In the genomic region with DNA sequence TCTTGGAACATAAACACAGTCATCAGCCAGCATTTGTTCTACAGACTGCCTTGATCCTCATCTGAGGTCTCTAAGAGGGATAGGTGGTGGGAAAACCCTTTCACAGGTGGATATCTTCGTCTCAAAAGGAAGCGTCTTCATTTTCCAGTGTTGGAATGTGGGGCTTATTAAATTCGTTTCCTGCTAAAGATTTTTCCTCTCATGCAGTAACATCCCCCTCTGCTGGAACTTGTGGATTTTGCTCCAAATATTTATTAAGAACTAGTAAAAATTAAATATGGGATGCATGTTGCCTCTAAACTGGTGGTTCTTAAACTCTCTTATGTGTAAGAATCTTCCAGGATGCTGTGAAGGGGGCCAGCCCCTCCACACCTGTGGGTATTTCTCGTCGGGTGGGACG, we compare ENCODE assay signal across 8 cellular contexts. TPM values are rescaled to one million over a fixed set of nuclear protein-coding genes. Genes with fewer than 3 reads are reported as not detected.
DNase-seq lines count a peak whose midpoint lies in the region; ATAC-seq and TF ChIP-seq lines count a peak whose summit lies in the region.

No MANE protein-coding gene starts in this region.

- CTCF ChIA-PET in WTC11 (lab: Charles Lee) = interaction anchor here (1.0 kb wide), 1 partner anchor 53 kb away, joined by 7 read pairs; no protein-coding TSS in a partner anchor

- no peak overlapping the region for H3K4me3 Mint-ChIP-seq in WTC11
- H3K4me3 Mint-ChIP-seq in activated T-cell treated with anti-CD3 and anti-CD28 coated beads, Interleukin-2, amount 50 U/mL, for 24 hours = no peak overlapping the region

- peaks cover 9% of the 10 kb centered on the region for H3K9me3 Mint-ChIP-seq in WTC11
- no peaks in the 10 kb centered on the region for H3K9me3 Mint-ChIP-seq in activated T-cell treated with anti-CD3 and anti-CD28 coated beads, Interleukin-2, amount 50 U/mL, for 24 hours

- H3K27ac Mint-ChIP-seq in WTC11 = no peak overlapping the region
- H3K27ac Mint-ChIP-seq in activated T-cell treated with anti-CD3 and anti-CD28 coated beads, Interleukin-2, amount 50 U/mL, for 24 hours = no peak overlapping the region

- H3K36me3 Mint-ChIP-seq in WTC11 = no peaks in the 10 kb centered on the region; the same call in 1 of the 2 replicates
- no peaks in the 10 kb centered on the region for H3K36me3 Mint-ChIP-seq in activated T-cell treated with anti-CD3 and anti-CD28 coated beads, Interleukin-2, amount 50 U/mL, for 24 hours (ENCODE audit: low read depth)

- POLR2A ChIA-PET in WTC11 (lab: Charles Lee) = no interaction called here

- ATAC-seq in WTC11 (no peak; the same call in 1 of the 2 replicates), GM21381 (IDR thresholded peaks at IDR 0.05; ENCODE audit: unreplicated experiment) (no peak), HG03460 (IDR thresholded peaks at IDR 0.05; ENCODE audit: unreplicated experiment) (no peak)

- peaks cover 15% of the 10 kb centered on the region for H3K4me1 Mint-ChIP-seq in WTC11
- no peaks in the 10 kb centered on the region for H3K4me1 Mint-ChIP-seq in activated T-cell treated with anti-CD3 and anti-CD28 coated beads, Interleukin-2, amount 50 U/mL, for 24 hours (ENCODE audit: low read depth)

- DNase-seq in AG08395 (ENCODE audit: low spot score) (peak; percentile 69), HT1080 (ENCODE audit: low read depth) (peak; percentile 48), WTC11 (ENCODE audit: low spot score) (no peak), kidney glomerular epithelial cell (lab: John Stamatoyannopoulos, UW) (peak; percentile 59)
- no peak for DNase-seq in activated T-cell treated with anti-CD3 and anti-CD28 coated beads, Interleukin-2, amount 50 U/mL, for 1 hour
- no peak for DNase-seq in activated T-cell treated with anti-CD3 and anti-CD28 coated beads, Interleukin-2, amount 50 U/mL, for 24 hours

- H3K27me3 Mint-ChIP-seq in WTC11 (ENCODE audit: low read depth) = peaks cover 18% of the 10 kb centered on the region; the same call in 1 of the 2 replicates
- peaks cover 34% of the 10 kb centered on the region for H3K27me3 Mint-ChIP-seq in activated T-cell treated with anti-CD3 and anti-CD28 coated beads, Interleukin-2, amount 50 U/mL, for 24 hours

- TF ChIP-seq CTCF in WTC11 (IDR thresholded peaks at IDR 0.05) = peak; percentile 37

TF ChIP-seq in WTC11, 78 proteins besides CTCF, POLR2A, EP300 and RAD21 (continues in another document):
- TF ChIP-seq, protein P1, sequence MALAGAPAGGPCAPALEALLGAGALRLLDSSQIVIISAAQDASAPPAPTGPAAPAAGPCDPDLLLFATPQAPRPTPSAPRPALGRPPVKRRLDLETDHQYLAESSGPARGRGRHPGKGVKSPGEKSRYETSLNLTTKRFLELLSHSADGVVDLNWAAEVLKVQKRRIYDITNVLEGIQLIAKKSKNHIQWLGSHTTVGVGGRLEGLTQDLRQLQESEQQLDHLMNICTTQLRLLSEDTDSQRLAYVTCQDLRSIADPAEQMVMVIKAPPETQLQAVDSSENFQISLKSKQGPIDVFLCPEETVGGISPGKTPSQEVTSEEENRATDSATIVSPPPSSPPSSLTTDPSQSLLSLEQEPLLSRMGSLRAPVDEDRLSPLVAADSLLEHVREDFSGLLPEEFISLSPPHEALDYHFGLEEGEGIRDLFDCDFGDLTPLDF (CRISPR knock-in tag; IDR thresholded peaks at IDR 0.05) = no peak
- TF ChIP-seq KAT7 (CRISPR knock-in tag; IDR thresholded peaks at IDR 0.05; ENCODE audit: borderline replicate concordance) = no peak
- no peak for TF ChIP-seq ZNF219 (CRISPR knock-in tag; IDR thresholded peaks at IDR 0.05; ENCODE audit: borderline replicate concordance)
- TF ChIP-seq, protein P2, sequence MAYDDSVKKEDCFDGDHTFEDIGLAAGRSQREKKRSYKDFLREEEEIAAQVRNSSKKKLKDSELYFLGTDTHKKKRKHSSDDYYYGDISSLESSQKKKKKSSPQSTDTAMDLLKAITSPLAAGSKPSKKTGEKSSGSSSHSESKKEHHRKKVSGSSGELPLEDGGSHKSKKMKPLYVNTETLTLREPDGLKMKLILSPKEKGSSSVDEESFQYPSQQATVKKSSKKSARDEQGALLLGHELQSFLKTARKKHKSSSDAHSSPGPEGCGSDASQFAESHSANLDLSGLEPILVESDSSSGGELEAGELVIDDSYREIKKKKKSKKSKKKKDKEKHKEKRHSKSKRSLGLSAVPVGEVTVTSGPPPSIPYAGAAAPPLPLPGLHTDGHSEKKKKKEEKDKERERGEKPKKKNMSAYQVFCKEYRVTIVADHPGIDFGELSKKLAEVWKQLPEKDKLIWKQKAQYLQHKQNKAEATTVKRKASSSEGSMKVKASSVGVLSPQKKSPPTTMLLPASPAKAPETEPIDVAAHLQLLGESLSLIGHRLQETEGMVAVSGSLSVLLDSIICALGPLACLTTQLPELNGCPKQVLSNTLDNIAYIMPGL (CRISPR knock-in tag; IDR thresholded peaks at IDR 0.05) = no peak
- TF ChIP-seq FOXK1 (CRISPR knock-in tag; IDR thresholded peaks at IDR 0.05) = no peak
- no peak for TF ChIP-seq OVOL2 (CRISPR knock-in tag; IDR thresholded peaks at IDR 0.05; ENCODE audit: borderline replicate concordance)
- TF ChIP-seq NR2C2 (CRISPR knock-in tag; IDR thresholded peaks at IDR 0.05) = no peak
- no peak for TF ChIP-seq ZNF416 (CRISPR knock-in tag; IDR thresholded peaks at IDR 0.05)
- TF ChIP-seq NFATC4 (CRISPR knock-in tag; IDR thresholded peaks at IDR 0.05) = no peak
- no peak for TF ChIP-seq SOX15 (CRISPR knock-in tag; IDR thresholded peaks at IDR 0.05)
- TF ChIP-seq, protein P3, sequence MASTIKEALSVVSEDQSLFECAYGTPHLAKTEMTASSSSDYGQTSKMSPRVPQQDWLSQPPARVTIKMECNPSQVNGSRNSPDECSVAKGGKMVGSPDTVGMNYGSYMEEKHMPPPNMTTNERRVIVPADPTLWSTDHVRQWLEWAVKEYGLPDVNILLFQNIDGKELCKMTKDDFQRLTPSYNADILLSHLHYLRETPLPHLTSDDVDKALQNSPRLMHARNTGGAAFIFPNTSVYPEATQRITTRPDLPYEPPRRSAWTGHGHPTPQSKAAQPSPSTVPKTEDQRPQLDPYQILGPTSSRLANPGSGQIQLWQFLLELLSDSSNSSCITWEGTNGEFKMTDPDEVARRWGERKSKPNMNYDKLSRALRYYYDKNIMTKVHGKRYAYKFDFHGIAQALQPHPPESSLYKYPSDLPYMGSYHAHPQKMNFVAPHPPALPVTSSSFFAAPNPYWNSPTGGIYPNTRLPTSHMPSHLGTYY (CRISPR knock-in tag; IDR thresholded peaks at IDR 0.05) = no peak
- TF ChIP-seq, protein P4, sequence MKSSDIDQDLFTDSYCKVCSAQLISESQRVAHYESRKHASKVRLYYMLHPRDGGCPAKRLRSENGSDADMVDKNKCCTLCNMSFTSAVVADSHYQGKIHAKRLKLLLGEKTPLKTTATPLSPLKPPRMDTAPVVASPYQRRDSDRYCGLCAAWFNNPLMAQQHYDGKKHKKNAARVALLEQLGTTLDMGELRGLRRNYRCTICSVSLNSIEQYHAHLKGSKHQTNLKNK (CRISPR knock-in tag; IDR thresholded peaks at IDR 0.05) = no peak
- TF ChIP-seq SMAD4 (CRISPR knock-in tag; IDR thresholded peaks at IDR 0.05) = no peak
- TF ChIP-seq, protein P5, sequence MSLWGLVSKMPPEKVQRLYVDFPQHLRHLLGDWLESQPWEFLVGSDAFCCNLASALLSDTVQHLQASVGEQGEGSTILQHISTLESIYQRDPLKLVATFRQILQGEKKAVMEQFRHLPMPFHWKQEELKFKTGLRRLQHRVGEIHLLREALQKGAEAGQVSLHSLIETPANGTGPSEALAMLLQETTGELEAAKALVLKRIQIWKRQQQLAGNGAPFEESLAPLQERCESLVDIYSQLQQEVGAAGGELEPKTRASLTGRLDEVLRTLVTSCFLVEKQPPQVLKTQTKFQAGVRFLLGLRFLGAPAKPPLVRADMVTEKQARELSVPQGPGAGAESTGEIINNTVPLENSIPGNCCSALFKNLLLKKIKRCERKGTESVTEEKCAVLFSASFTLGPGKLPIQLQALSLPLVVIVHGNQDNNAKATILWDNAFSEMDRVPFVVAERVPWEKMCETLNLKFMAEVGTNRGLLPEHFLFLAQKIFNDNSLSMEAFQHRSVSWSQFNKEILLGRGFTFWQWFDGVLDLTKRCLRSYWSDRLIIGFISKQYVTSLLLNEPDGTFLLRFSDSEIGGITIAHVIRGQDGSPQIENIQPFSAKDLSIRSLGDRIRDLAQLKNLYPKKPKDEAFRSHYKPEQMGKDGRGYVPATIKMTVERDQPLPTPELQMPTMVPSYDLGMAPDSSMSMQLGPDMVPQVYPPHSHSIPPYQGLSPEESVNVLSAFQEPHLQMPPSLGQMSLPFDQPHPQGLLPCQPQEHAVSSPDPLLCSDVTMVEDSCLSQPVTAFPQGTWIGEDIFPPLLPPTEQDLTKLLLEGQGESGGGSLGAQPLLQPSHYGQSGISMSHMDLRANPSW (CRISPR knock-in tag; conservative IDR thresholded peaks at IDR 0.05; ENCODE audit: low read depth) = no peak
- TF ChIP-seq HMGA2 (CRISPR knock-in tag; IDR thresholded peaks at IDR 0.05) = no peak
- TF ChIP-seq, protein P6, sequence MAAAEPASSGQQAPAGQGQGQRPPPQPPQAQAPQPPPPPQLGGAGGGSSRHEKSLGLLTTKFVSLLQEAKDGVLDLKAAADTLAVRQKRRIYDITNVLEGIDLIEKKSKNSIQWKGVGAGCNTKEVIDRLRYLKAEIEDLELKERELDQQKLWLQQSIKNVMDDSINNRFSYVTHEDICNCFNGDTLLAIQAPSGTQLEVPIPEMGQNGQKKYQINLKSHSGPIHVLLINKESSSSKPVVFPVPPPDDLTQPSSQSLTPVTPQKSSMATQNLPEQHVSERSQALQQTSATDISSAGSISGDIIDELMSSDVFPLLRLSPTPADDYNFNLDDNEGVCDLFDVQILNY (CRISPR knock-in tag; IDR thresholded peaks at IDR 0.05) = no peak
- TF ChIP-seq, protein P7, sequence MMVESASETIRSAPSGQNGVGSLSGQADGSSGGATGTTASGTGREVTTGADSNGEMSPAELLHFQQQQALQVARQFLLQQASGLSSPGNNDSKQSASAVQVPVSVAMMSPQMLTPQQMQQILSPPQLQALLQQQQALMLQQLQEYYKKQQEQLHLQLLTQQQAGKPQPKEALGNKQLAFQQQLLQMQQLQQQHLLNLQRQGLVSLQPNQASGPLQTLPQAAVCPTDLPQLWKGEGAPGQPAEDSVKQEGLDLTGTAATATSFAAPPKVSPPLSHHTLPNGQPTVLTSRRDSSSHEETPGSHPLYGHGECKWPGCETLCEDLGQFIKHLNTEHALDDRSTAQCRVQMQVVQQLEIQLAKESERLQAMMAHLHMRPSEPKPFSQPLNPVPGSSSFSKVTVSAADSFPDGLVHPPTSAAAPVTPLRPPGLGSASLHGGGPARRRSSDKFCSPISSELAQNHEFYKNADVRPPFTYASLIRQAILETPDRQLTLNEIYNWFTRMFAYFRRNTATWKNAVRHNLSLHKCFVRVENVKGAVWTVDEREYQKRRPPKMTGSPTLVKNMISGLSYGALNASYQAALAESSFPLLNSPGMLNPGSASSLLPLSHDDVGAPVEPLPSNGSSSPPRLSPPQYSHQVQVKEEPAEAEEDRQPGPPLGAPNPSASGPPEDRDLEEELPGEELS (CRISPR knock-in tag; IDR thresholded peaks at IDR 0.05) = no peak

RNA-seq across cellular contexts. Expression of a gene that starts 20.1 kb away (rescaled TPM):
- total RNA-seq in HT1080 (2014; rRNA removed; shearing (Covaris generic)) = 0.47 and 1.2 TPM in 2 replicates
- 0.95 and 1.00 TPM in 2 replicates for polyA plus RNA-seq in HT1080 (2015; cell fraction: cytosol; rRNA removed)
- 2.0 and 3.2 TPM in 2 replicates for polyA plus RNA-seq in HT1080 (2015; cell fraction: nucleus; rRNA removed)
- total RNA-seq in WTC11 (2021) = 5.9 to 6.3 TPM (median 6.1 TPM) in 3 replicates

Comparison
In these comparisons a context has a peak if more than half of its experiments do, and no peak if none do; other contexts are left out.
1. DNase-seq: peak in AG08395 (single experiment), HT1080 (single experiment) and kidney glomerular epithelial cell (single experiment); none in WTC11 (single experiment), activated T-cell treated with anti-CD3 and anti-CD28 coated beads, Interleukin-2, amount 50 U/mL, for 1 hour (single experiment) and activated T-cell treated with anti-CD3 and anti-CD28 coated beads, Interleukin-2, amount 50 U/mL, for 24 hours (single experiment).